In the genomic region with DNA sequence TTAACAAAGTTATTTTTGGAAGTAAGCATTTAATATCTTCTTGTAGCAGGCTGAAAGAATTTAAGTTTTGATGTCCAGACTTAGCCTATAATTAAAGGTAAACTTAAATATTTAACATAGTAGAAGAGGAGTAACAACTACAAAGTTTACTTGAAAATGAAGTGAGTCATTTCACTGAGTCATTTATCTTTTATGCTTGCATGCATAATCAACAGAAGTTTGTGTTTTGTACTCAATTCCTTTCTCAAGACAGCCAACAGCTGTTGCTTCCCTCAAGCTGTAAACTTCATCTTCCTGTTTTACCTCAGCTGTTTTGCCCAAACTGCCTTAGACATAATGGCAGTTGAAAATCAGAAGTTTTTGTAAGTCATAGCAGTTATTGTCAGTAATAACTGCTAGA, we compare ENCODE assay signal across 10 cellular contexts. TPM values are rescaled to one million over a fixed set of nuclear protein-coding genes. Genes with fewer than 3 reads are reported as not detected.
DNase-seq lines count a peak whose midpoint lies in the region; ATAC-seq lines count a peak whose summit lies in the region.
"Had no signal": no experiment of that assay in that cellular context is flagged by ENCODE, and none has a peak within 500 bp of the region (broad histone marks: within the 10 kb centered on the region; RNA-seq: fewer than 3 reads in every experiment).

No MANE protein-coding gene starts in this region.

- H3F3A ChIP-seq in GM23248 (ENCODE audit: insufficient read depth) = peaks cover 20% of the 10 kb centered on the region; the same call in 1 of the 2 replicates

- DNase-seq in GM23248 = peak; percentile 82
- peak; percentile 8 for DNase-seq in SK-N-DZ (ENCODE audit: low spot score)
- DNase-seq in foreskin melanocyte = peak; percentile 62
- peak; percentile 57 for DNase-seq in skeletal muscle cell (ENCODE audit: low read depth)
- DNase-seq in MG63 = no peak
- DNase-seq in NCI-H1930 (lab: John Stamatoyannopoulos, UW) = no peak
- DNase-seq in NCI-H1048 (lab: John Stamatoyannopoulos, UW) = no peak

- H3K27ac ChIP-seq in GM23248 = peak overlapping the region; percentile 82
- H3K27ac ChIP-seq: cardiac muscle cell had no signal

- H3K4me3 ChIP-seq in GM23248 = peak overlapping the region; percentile 20; the same call in 1 of the 2 replicates
- no peak overlapping the region for H3K4me3 ChIP-seq in skeletal muscle cell (ENCODE audit: low read depth, low read length)
- H3K4me3 ChIP-seq in MG63 = no peak overlapping the region
- H3K4me3 ChIP-seq: cardiac muscle cell had no signal

- H3K79me2 ChIP-seq in GM23248 (ENCODE audit: insufficient read depth) = no peaks in the 10 kb centered on the region

- no peak overlapping the region for H3K9ac ChIP-seq in GM23248

- H3K4me1 ChIP-seq in GM23248 (ENCODE audit: insufficient read depth) = peaks cover 20% of the 10 kb centered on the region

- H3K9me2 ChIP-seq in GM23248 (ENCODE audit: insufficient read depth) = no peaks in the 10 kb centered on the region

- no peak for ATAC-seq in HG02642 (IDR thresholded peaks at IDR 0.05; ENCODE audit: poor library complexity, unreplicated experiment)

- H3K27me3 ChIP-seq in GM23248 (replicated peaks; ENCODE audit: insufficient read depth) = no peaks in the 10 kb centered on the region
- no peaks in the 10 kb centered on the region for H3K27me3 ChIP-seq in MG63
- H3K27me3 ChIP-seq: cardiac muscle cell had no signal

- no peak overlapping the region for H2AFZ ChIP-seq in GM23248

- peak overlapping the region; percentile 71 for H3K4me2 ChIP-seq in GM23248 (ENCODE audit: unreplicated experiment)

- in situ Hi-C loops in GM23248 (cut with MboI) = no loop called here

- no peaks in the 10 kb centered on the region for H4K20me1 ChIP-seq in GM23248 (ENCODE audit: insufficient read depth)

- H3K36me3 ChIP-seq in GM23248 (ENCODE audit: low read depth) = no peaks in the 10 kb centered on the region
- H3K36me3 ChIP-seq in MG63 = no peaks in the 10 kb centered on the region
- H3K36me3 ChIP-seq: cardiac muscle cell had no signal

- H3K9me3 ChIP-seq in GM23248 (ENCODE audit: low read depth) (no peaks in the 10 kb centered on the region), MG63 (no peaks in the 10 kb centered on the region)

RNA-seq across cellular contexts. Expression of a gene that starts 58.0 kb away (rescaled TPM):
- total RNA-seq in GM23248 (2014; rRNA removed; shearing (Covaris generic)) = 0.32 TPM in 1 of 2 replicates, not detected in the other
- 0.11 and 0.42 TPM in 2 replicates for polyA plus RNA-seq in GM23248 (2016; fragmentation: Nextera tagmentation; extraction: Ambion mirVana)
- polyA plus RNA-seq in SK-N-DZ (2014; cell fraction: cytosol; rRNA removed) = 5.7 and 7.0 TPM in 2 replicates
- polyA plus RNA-seq in SK-N-DZ (2014; cell fraction: nucleus; rRNA removed) = 3.4 and 5.3 TPM in 2 replicates
- total RNA-seq in MG63 (2014; rRNA removed; shearing (Covaris generic); ENCODE audit: low replicate concordance) = not detected in 2 replicates
- total RNA-seq: HT-29 had no signal

Comparison
In these comparisons a context has a peak if more than half of its experiments do, and no peak if none do; other contexts are left out.
1. DNase-seq: peak in GM23248 (single experiment), SK-N-DZ (single experiment), foreskin melanocyte (single experiment) and skeletal muscle cell (single experiment); none in MG63 (single experiment), NCI-H1930 (0 of 2) and NCI-H1048 (single experiment).